Comparison of ENCODE assay signal across 8 cellular contexts in genomic region chr16:180101-180920, GRCh38. TPM values are rescaled to one million over a fixed set of nuclear protein-coding genes. Genes with fewer than 3 reads are reported as not detected.
A peak's percentile ranks its signal among the peaks of the same experiment; 100 is the strongest.
DNase-seq lines count a peak whose midpoint lies in the region; ATAC-seq and TF ChIP-seq lines count a peak whose summit lies in the region.

Gene HBQ1, plus strand, starts transcription at chr16:180459. Its CDS starts 28 bp downstream, at chr16:180487.

- CTCF ChIA-PET in activated CD4-positive, alpha-beta T cell treated with anti-CD3 and anti-CD28 coated beads for 36 hours (lab: Charles Lee): interaction anchor here (0.6 to 1.2 kb wide), 5 partner anchors 47 to 114 kb away, joined by 3 to 9 read pairs (median 3); no protein-coding TSS in a partner anchor

- peak; percentile 14 for ATAC-seq in activated CD4-positive, alpha-beta T cell treated with anti-CD3 and anti-CD28 coated beads for 36 hours
- no peak for ATAC-seq in GM18520 (IDR thresholded peaks at IDR 0.05; ENCODE audit: unreplicated experiment)
- no peak for ATAC-seq in HG02884 (IDR thresholded peaks at IDR 0.05; ENCODE audit: unreplicated experiment)

- H4K20me1 ChIP-seq in H9 (ENCODE audit: control insufficient read depth, insufficient read depth, insufficient read length) (no peaks in the 10 kb centered on the region), neural cell (ENCODE audit: insufficient read depth) (no peaks in the 10 kb centered on the region)

- H2AFZ ChIP-seq in H9 (ENCODE audit: low read length) (no peak within 1 kb of the TSS), neural cell (ENCODE audit: low read depth, low read length) (no peak within 1 kb of the TSS)

- peak within 1 kb of the TSS; percentile 52 to 72 for H3K4me3 Mint-ChIP-seq in H9
- peak within 1 kb of the TSS; percentile 51 for H3K4me3 Mint-ChIP-seq in activated CD4-positive, alpha-beta T cell treated with anti-CD3 and anti-CD28 coated beads for 36 hours

- no peaks in the 10 kb centered on the region for H3F3A ChIP-seq in neural cell (ENCODE audit: insufficient read depth, low read length, poor library complexity, severe bottlenecking)

- H2BK12ac ChIP-seq in H9 (ENCODE audit: insufficient read length, low read depth, low read length): no peak within 1 kb of the TSS

- DNase-seq in AG08396 (ENCODE audit: low spot score) (peak; percentile 83), H9 (peak; percentile 57), erythroblast (lab: John Stamatoyannopoulos, UW) (peak; percentile 88 to 93), inferior parietal cortex (ENCODE audit: extremely low spot score) (no peak)
- DNase-seq in activated CD4-positive, alpha-beta T cell treated with anti-CD3 and anti-CD28 coated beads for 36 hours: peak; percentile 60

- no peak within 1 kb of the TSS for H4K91ac ChIP-seq in H9 (ENCODE audit: insufficient read length, low read depth, low read length)

- H3T11ph ChIP-seq in H9 (ENCODE audit: low read length): no peak within 1 kb of the TSS

- peaks cover 2 to 10% (median 4%) of the 10 kb centered on the region in 3 experiments; a peak in 6 of 7 replicates for H3K36me3 Mint-ChIP-seq in H9 (ENCODE audit: insufficient read depth in 1 of 3, low read depth in 3 of 3)
- peaks cover 2% of the 10 kb centered on the region for H3K36me3 Mint-ChIP-seq in activated CD4-positive, alpha-beta T cell treated with anti-CD3 and anti-CD28 coated beads for 36 hours (ENCODE audit: low read depth)

- H3K23me2 ChIP-seq in H9 (ENCODE audit: insufficient read length, low read depth, low read length, poor library complexity, severe bottlenecking): peaks cover 5% of the 10 kb centered on the region

- H2BK5ac ChIP-seq in H9 (ENCODE audit: insufficient read length, low read length): no peak within 1 kb of the TSS

- H2BK120ac ChIP-seq in H9 (ENCODE audit: low read depth, low read length, poor library complexity, severe bottlenecking): no peak within 1 kb of the TSS

- H3K9me3 ChIP-seq in H9 (ENCODE audit: control insufficient read depth, low read depth, low read length) (no peaks in the 10 kb centered on the region), neural cell (ENCODE audit: low read length) (no peaks in the 10 kb centered on the region)

- H3K9ac ChIP-seq in H9 (ENCODE audit: extremely low read depth, insufficient read length, low read length) (no peak within 1 kb of the TSS), neural cell (ENCODE audit: low read length) (peak within 1 kb of the TSS; percentile 31)

- H3K27me3 ChIP-seq in H9 (ENCODE audit: insufficient read depth, low read length) (peaks cover 33% of the 10 kb centered on the region), neural cell (ENCODE audit: insufficient read depth, low read depth, low read length) (peaks cover 45% of the 10 kb centered on the region)

- peak within 1 kb of the TSS; percentile 65 for H3K4me3 ChIP-seq in neural cell (ENCODE audit: low read length)

- POLR2A ChIA-PET in activated CD4-positive, alpha-beta T cell treated with anti-CD3 and anti-CD28 coated beads for 36 hours (lab: Charles Lee): no interaction called here

- H3K23ac ChIP-seq in H9 (ENCODE audit: insufficient read length, low read depth, low read length): no peak within 1 kb of the TSS

- TF ChIP-seq CTCF in H9 (conservative IDR thresholded peaks at IDR 0.05) (peak; percentile 68), neural cell (IDR thresholded peaks at IDR 0.05; ENCODE audit: poor library complexity, severe bottlenecking) (peak; percentile 71)

- TF ChIP-seq RAD21 in neural cell (conservative IDR thresholded peaks at IDR 0.05): peak; percentile 40

- H3K4me2 ChIP-seq in H9 (ENCODE audit: insufficient read depth, insufficient read length, low read length) (peak within 1 kb of the TSS; percentile 35), neural cell (ENCODE audit: low read length) (no peak within 1 kb of the TSS)

- WGBS in H9 (ENCODE audit: extremely low coverage, insufficient read length, low lambda C conversion rate): no CpG with 5 or more reads among the region's 83 CpGs

- TF ChIP-seq POLR2A in erythroblast (IDR thresholded peaks at IDR 0.05; ENCODE audit: low read length): no peak

- H3K36me3 ChIP-seq in neural cell (ENCODE audit: insufficient read depth, low read length): no peaks in the 10 kb centered on the region

- no peaks in the 10 kb centered on the region for H3K4me1 ChIP-seq in H9 (ENCODE audit: insufficient read depth, low read length)

- H3K27me3 Mint-ChIP-seq in H9 (ENCODE audit: low read depth): peaks cover 43% of the 10 kb centered on the region
- peaks cover 25% of the 10 kb centered on the region for H3K27me3 Mint-ChIP-seq in activated CD4-positive, alpha-beta T cell treated with anti-CD3 and anti-CD28 coated beads for 36 hours

- no peak within 1 kb of the TSS for H3K18ac ChIP-seq in H9 (ENCODE audit: insufficient read length, low read depth, low read length)

- peaks cover 3 to 7% of the 10 kb centered on the region in 2 experiments; a peak in 1 of 4 replicates for H3K4me1 Mint-ChIP-seq in H9
- H3K4me1 Mint-ChIP-seq in activated CD4-positive, alpha-beta T cell treated with anti-CD3 and anti-CD28 coated beads for 36 hours: peaks cover 3% of the 10 kb centered on the region

- H2BK15ac ChIP-seq in H9 (ENCODE audit: low read depth, low read length): no peak within 1 kb of the TSS

- no peak within 1 kb of the TSS for H4K5ac ChIP-seq in H9 (ENCODE audit: insufficient read length, low read depth, low read length)

- H3K79me2 ChIP-seq in H9 (ENCODE audit: insufficient read depth, low read length) (no peaks in the 10 kb centered on the region), neural cell (replicated peaks; ENCODE audit: insufficient read depth, low read length) (no peaks in the 10 kb centered on the region)

- H3K4ac ChIP-seq in H9 (ENCODE audit: low read depth, low read length): no peak within 1 kb of the TSS

- intact Hi-C loops in activated CD4-positive, alpha-beta T cell treated with anti-CD3 and anti-CD28 coated beads for 36 hours (cut with DNase I, micrococcal nuclease): no loop called here

- no peaks in the 10 kb centered on the region for H3K79me1 ChIP-seq in H9 (ENCODE audit: insufficient read depth, low read depth, low read length, poor library complexity, severe bottlenecking)

- H3K27ac ChIP-seq in H9 (ENCODE audit: insufficient read length, low read depth, low read length) (no peak within 1 kb of the TSS), neural cell (ENCODE audit: low read length) (no peak within 1 kb of the TSS)

- no peak for TF ChIP-seq EP300 in neural cell (conservative IDR thresholded peaks at IDR 0.05; ENCODE audit: poor library complexity, severe bottlenecking)

- no peak within 1 kb of the TSS for H3K27ac Mint-ChIP-seq in H9
- H3K27ac Mint-ChIP-seq in activated CD4-positive, alpha-beta T cell treated with anti-CD3 and anti-CD28 coated beads for 36 hours: no peak within 1 kb of the TSS

- H2AK5ac ChIP-seq in H9 (ENCODE audit: insufficient read length, low read length): no peak within 1 kb of the TSS

- H3K9me3 Mint-ChIP-seq in H9: no peaks in the 10 kb centered on the region
- no peaks in the 10 kb centered on the region for H3K9me3 Mint-ChIP-seq in activated CD4-positive, alpha-beta T cell treated with anti-CD3 and anti-CD28 coated beads for 36 hours (ENCODE audit: low read depth)

- H4K8ac ChIP-seq in H9 (replicated peaks; ENCODE audit: insufficient read length, low read depth, low read length): no peak within 1 kb of the TSS

- no peak within 1 kb of the TSS for H3K56ac ChIP-seq in H9 (ENCODE audit: insufficient read length, low read depth, low read length)

- H2BK20ac ChIP-seq in H9 (ENCODE audit: low read depth, low read length, poor library complexity, severe bottlenecking): no peak within 1 kb of the TSS

- peak within 1 kb of the TSS; percentile 25; the same call in 1 of the 2 replicates for H3K14ac ChIP-seq in H9 (ENCODE audit: insufficient read depth, low read length)

- no peaks in the 10 kb centered on the region for H3K9me2 ChIP-seq in neural cell (ENCODE audit: insufficient read depth, low read length)

TF ChIP-seq in neural cell, 6 proteins besides CTCF, POLR2A, EP300 and RAD21:
- no peak for TF ChIP-seq EZH2 (IDR thresholded peaks at IDR 0.05; ENCODE audit: borderline replicate concordance, insufficient read depth, low read length, poor library complexity, severe bottlenecking)
- peak; percentile 47 for TF ChIP-seq SMC3 (conservative IDR thresholded peaks at IDR 0.05; ENCODE audit: poor library complexity)

RNA-seq across cellular contexts. Expression of gene HBQ1, which starts in this region (rescaled TPM):
- 3.5 and 4.4 TPM in 2 replicates for total RNA-seq in H9 (2021)
- 1 to 10 TPM in 1 of 2 experiments, under 1 TPM in 1; 0.37 to 1.1 TPM for total RNA-seq in activated CD4-positive, alpha-beta T cell treated with anti-CD3 and anti-CD28 coated beads for 36 hours
- polyA plus RNA-seq in neural cell: 3.9 and 4.5 TPM in 2 replicates
- not detected in 2 replicates for polyA minus RNA-seq in neural cell
